9 cellular contexts compared by ENCODE assay signal in genomic region chr2:203811491-203812221, GRCh38. TPM values are rescaled to one million over a fixed set of nuclear protein-coding genes. Genes with fewer than 3 reads are reported as not detected.
DNase-seq lines count a peak whose midpoint lies in the region; ATAC-seq, FAIRE-seq and TF ChIP-seq lines count a peak whose summit lies in the region.
"Had no signal": no experiment of that assay in that cellular context is flagged by ENCODE, and none has a peak within 500 bp of the region (broad histone marks: within the 10 kb centered on the region; RNA-seq: fewer than 3 reads in every experiment).

No MANE protein-coding gene starts in this region.

- CTCF ChIA-PET in activated CD4-positive, alpha-beta memory T cell treated with anti-CD3 and anti-CD28 coated beads for 36 hours (lab: Charles Lee), result interaction anchor here (0.6 to 6.9 kb wide), 17 partner anchors 8 to 325 kb away, joined by 3 to 75 read pairs (median 4); no protein-coding TSS in a partner anchor
- CTCF ChIA-PET in endothelial cell of umbilical vein (lab: Charles Lee), result interaction anchor here (0.6 to 1.0 kb wide), 8 partner anchors 9 to 331 kb away, joined by 3 to 7 read pairs (median 3); no protein-coding TSS in a partner anchor

- H3K79me2 ChIP-seq in Loucy (ENCODE audit: insufficient read depth, low read length) (no peaks in the 10 kb centered on the region), endothelial cell of umbilical vein (ENCODE audit: control insufficient read depth, insufficient read depth, low read length) (no peaks in the 10 kb centered on the region)

- peak overlapping the region; percentile 51 for H3K4me3 Mint-ChIP-seq in activated CD4-positive, alpha-beta memory T cell treated with anti-CD3 and anti-CD28 coated beads for 36 hours

- no peaks in the 10 kb centered on the region for H3K36me3 Mint-ChIP-seq in activated CD4-positive, alpha-beta memory T cell treated with anti-CD3 and anti-CD28 coated beads for 36 hours

- H3K9me3 ChIP-seq in Loucy (ENCODE audit: insufficient read depth, low read depth, low read length) (no peaks in the 10 kb centered on the region), endothelial cell of umbilical vein (replicated peaks; ENCODE audit: control insufficient read depth, insufficient read depth, low read length) (no peaks in the 10 kb centered on the region), aorta (ENCODE audit: control insufficient read depth, low read length) (no peaks in the 10 kb centered on the region)

- peaks cover 85% of the 10 kb centered on the region for H3K4me1 Mint-ChIP-seq in activated CD4-positive, alpha-beta memory T cell treated with anti-CD3 and anti-CD28 coated beads for 36 hours (ENCODE audit: low read depth)

- H3K27me3 Mint-ChIP-seq in activated CD4-positive, alpha-beta memory T cell treated with anti-CD3 and anti-CD28 coated beads for 36 hours, result no peaks in the 10 kb centered on the region

- TF ChIP-seq POLR2A in endothelial cell of umbilical vein (IDR thresholded peaks at IDR 0.05; ENCODE audit: low read depth, low read length), result peak; percentile 47

- no peaks in the 10 kb centered on the region; the same call in 1 of the 2 replicates for H3F3A ChIP-seq in Loucy (ENCODE audit: low read depth)

- peak; percentile 58 for ATAC-seq in omental fat pad (ENCODE audit: low FRiP score)
- peak; percentile 60 for ATAC-seq in aorta (ENCODE audit: low FRiP score)

- H3K9ac ChIP-seq in Loucy (ENCODE audit: low read depth, low read length, poor library complexity, severe bottlenecking), result peak overlapping the region; percentile 1
- peak overlapping the region; percentile 36 for H3K9ac ChIP-seq in endothelial cell of umbilical vein (replicated peaks; ENCODE audit: extremely low read depth, insufficient read depth, low read length)

- H3K27ac Mint-ChIP-seq in activated CD4-positive, alpha-beta memory T cell treated with anti-CD3 and anti-CD28 coated beads for 36 hours, result peak overlapping the region; percentile 91

- H2AFZ ChIP-seq in Loucy (ENCODE audit: low read length) (peak overlapping the region; percentile 65), endothelial cell of umbilical vein (ENCODE audit: low read depth, low read length) (peak overlapping the region; percentile 14)

- H3K27ac ChIP-seq in endothelial cell of umbilical vein (ENCODE audit: insufficient read depth, low read depth, low read length) (peak overlapping the region; percentile 75), aorta (ENCODE audit: low read depth in 1 of 2, low read length in 2 of 2) (no peak overlapping the region)
- H3K27ac ChIP-seq: 22Rv1 had no signal

- H3K27me3 ChIP-seq in Loucy (ENCODE audit: insufficient read depth, low read length, poor library complexity, severe bottlenecking) (no peaks in the 10 kb centered on the region), endothelial cell of umbilical vein (ENCODE audit: control insufficient read depth in 2 of 2, insufficient read depth in 2 of 2, low read length in 2 of 2) (peaks cover 0 to 5% of the 10 kb centered on the region in 2 experiments), aorta (ENCODE audit: control insufficient read depth in 1 of 2, insufficient read depth in 2 of 2, low read length in 1 of 2) (no peaks in the 10 kb centered on the region)

- H3K36me3 ChIP-seq in Loucy (ENCODE audit: insufficient read depth, low read length), result no peaks in the 10 kb centered on the region
- H3K36me3 ChIP-seq in endothelial cell of umbilical vein (ENCODE audit: control insufficient read depth in 2 of 2, extremely low read depth in 1 of 2, insufficient read depth in 2 of 2, low read length in 2 of 2), result no peaks in the 10 kb centered on the region
- H3K36me3 ChIP-seq in aorta (ENCODE audit: control insufficient read depth in 1 of 2, insufficient read depth in 2 of 2, low read length in 1 of 2), result no peaks in the 10 kb centered on the region

- TSS peak; percentile 90 for BruUV-seq in endothelial cell of umbilical vein (replicated peaks; lab: Mats Ljungman, UMichigan)

- dilution Hi-C loops in endothelial cell of umbilical vein (cut with MboI; ENCODE audit: extremely low pct_ligation_motif_present, low sequenced_read_pairs), result no loop called here

- H3K9me3 Mint-ChIP-seq in activated CD4-positive, alpha-beta memory T cell treated with anti-CD3 and anti-CD28 coated beads for 36 hours, result no peaks in the 10 kb centered on the region

- intact Hi-C loops in activated CD4-positive, alpha-beta memory T cell treated with anti-CD3 and anti-CD28 coated beads for 36 hours (cut with micrococcal nuclease), result loop anchor here (1.0 to 10.0 kb wide), 10 partner anchors 9 to 1177 kb away; partner anchors contain the start of genes ABI2, CARF, FAM117B and RAPH1
- intact Hi-C loops in endothelial cell of umbilical vein (cut with micrococcal nuclease) (loop anchor here (1.0 to 10.0 kb wide), 5 partner anchors 24 to 484 kb away; partner anchors contain the start of genes ABI2 and RAPH1), aorta (cut with DNase I) (loop anchor here in 1 of 2 donors (10.0 kb wide), 1 partner anchor 93 kb away; no protein-coding TSS in a partner anchor)

- no peaks in the 10 kb centered on the region for H3K9me2 ChIP-seq in Loucy (replicated peaks; ENCODE audit: low read depth, low read length)

- POLR2A ChIA-PET in activated CD4-positive, alpha-beta memory T cell treated with anti-CD3 and anti-CD28 coated beads for 36 hours (lab: Charles Lee), result interaction anchor here (0.7 to 2.5 kb wide), 24 partner anchors 8 to 573 kb away, joined by 3 to 25 read pairs (median 7); partner anchors contain the start of genes CD28, CTLA4 and CYP20A1
- POLR2A ChIA-PET in endothelial cell of umbilical vein (lab: Charles Lee), result no interaction called here

- FAIRE-seq in endothelial cell of umbilical vein (lab: Jason Lieb, UNC), result peak; percentile 83

- WGBS in aorta, 2 donors, result 61 to 67% methylated on average over 9 of the region's 9 CpGs

- H3K9me1 ChIP-seq in endothelial cell of umbilical vein (replicated peaks; ENCODE audit: control insufficient read depth, extremely low read depth, insufficient read depth, low read length), result no peaks in the 10 kb centered on the region

- H3K4me2 ChIP-seq in Loucy (ENCODE audit: low read depth, low read length, poor library complexity, severe bottlenecking) (peak overlapping the region; percentile 53), endothelial cell of umbilical vein (ENCODE audit: insufficient read depth, low read length) (peak overlapping the region; percentile 39)

- TF ChIP-seq CTCF in Loucy (conservative IDR thresholded peaks at IDR 0.05; ENCODE audit: low read length) (no peak), endothelial cell of umbilical vein (IDR thresholded peaks at IDR 0.05; ENCODE audit: extremely low read depth in 1 of 2, insufficient read depth in 1 of 2, low read depth in 1 of 2, low read length in 2 of 2) (no peak), omental fat pad (IDR thresholded peaks at IDR 0.05) (no peak)

- peak; percentile 77 for DNase-seq in NK-92 treated with Interleukin-12 subunit alpha and Interleukin-12 subunit beta, amount 100 ng/mL, for 24 hours (lab: John Stamatoyannopoulos, UW)
- DNase-seq in NK-92 (lab: John Stamatoyannopoulos, UW; ENCODE audit: unreplicated experiment), result no peak
- peak; percentile 90 for DNase-seq in activated CD4-positive, alpha-beta memory T cell treated with anti-CD3 and anti-CD28 coated beads for 36 hours
- DNase-seq in endothelial cell of umbilical vein (ENCODE audit: low read depth, low spot score), result peak; percentile 83
- peak; percentile 61 for DNase-seq in omental fat pad (ENCODE audit: low spot score)
- peak; percentile 88 to 93 for DNase-seq in aorta
- no peak for DNase-seq in HuH-7.5 (ENCODE audit: low spot score)

- no peaks in the 10 kb centered on the region for H4K20me1 ChIP-seq in Loucy (ENCODE audit: insufficient read depth, low read length, poor library complexity, severe bottlenecking)
- H4K20me1 ChIP-seq in endothelial cell of umbilical vein (replicated peaks; ENCODE audit: control insufficient read depth, extremely low read depth, insufficient read depth, low read length), result no peaks in the 10 kb centered on the region

- H3K4me3 ChIP-seq in Loucy (ENCODE audit: low read length, poor library complexity, severe bottlenecking), result peak overlapping the region; percentile 12
- no peak overlapping the region for H3K4me3 ChIP-seq in endothelial cell of umbilical vein (replicated peaks in 1 of 3; ENCODE audit: insufficient read depth in 1 of 3, low read depth in 1 of 3, low read length in 3 of 3)
- no peak overlapping the region for H3K4me3 ChIP-seq in aorta (ENCODE audit: low read length in 2 of 2)

- H3K4me1 ChIP-seq in Loucy (ENCODE audit: insufficient read depth, low read length, poor library complexity, severe bottlenecking), result peaks cover 54% of the 10 kb centered on the region
- H3K4me1 ChIP-seq in endothelial cell of umbilical vein (ENCODE audit: control insufficient read depth, extremely low read depth, insufficient read depth, low read length), result peaks cover 58% of the 10 kb centered on the region
- peaks cover 0 to 2% of the 10 kb centered on the region in 2 donors for H3K4me1 ChIP-seq in aorta (ENCODE audit: control insufficient read depth in 1 of 2, insufficient read depth in 2 of 2, low read length in 2 of 2)

TF ChIP-seq in endothelial cell of umbilical vein, 7 proteins besides CTCF, POLR2A, EP300 and RAD21 (continues in another document):
- TF ChIP-seq GATA2 (IDR thresholded peaks at IDR 0.05; ENCODE audit: insufficient read depth, insufficient read length, low read depth, low read length) (peak; percentile 81), MAX (IDR thresholded peaks at IDR 0.05; ENCODE audit: insufficient read depth, insufficient read length) (no peak), POLR2AphosphoS5 (IDR thresholded peaks at IDR 0.05; ENCODE audit: insufficient read depth, low read depth, low read length) (peak; percentile 97), JUN (IDR thresholded peaks at IDR 0.05; ENCODE audit: borderline replicate concordance, insufficient read depth, insufficient read length, low read depth) (peak; percentile 92), MYC (IDR thresholded peaks at IDR 0.05; ENCODE audit: low read depth, low read length) (peak; percentile 7)

RNA-seq across cellular contexts. Expression of gene CTLA4, which starts 55.9 kb away (rescaled TPM):
- total RNA-seq in activated CD4-positive, alpha-beta memory T cell treated with anti-CD3 and anti-CD28 coated beads for 36 hours, result 100 to 1,000 TPM; 245 to 254 TPM
- not detected in 2 replicates for total RNA-seq in endothelial cell of umbilical vein
- not detected in 2 replicates for polyA plus RNA-seq in endothelial cell of umbilical vein
- polyA plus RNA-seq in endothelial cell of umbilical vein (2011; cell fraction: cytosol; rRNA removed), result not detected in 2 replicates
- not detected in 2 replicates for polyA plus RNA-seq in endothelial cell of umbilical vein (2011; cell fraction: nucleus; rRNA removed)
- polyA plus RNA-seq in endothelial cell of umbilical vein (2012), result not detected in 2 replicates
- not detected in 2 replicates for polyA minus RNA-seq in endothelial cell of umbilical vein
- polyA minus RNA-seq in endothelial cell of umbilical vein (2011; cell fraction: cytosol; rRNA and poly(A)+ RNA removed), result not detected
- not detected in 2 replicates for polyA minus RNA-seq in endothelial cell of umbilical vein (2011; cell fraction: nucleus; rRNA and poly(A)+ RNA removed)
- 1 to 10 TPM in 3 of 4 donors, not detected in 1; 2.0 to 4.7 (median 2.3) TPM for total RNA-seq in omental fat pad
- 1 to 10 TPM in 1 of 2 donors, under 1 TPM in 1; 0.30 to 1.8 TPM for total RNA-seq in aorta
- not detected for polyA plus RNA-seq in aorta

Comparison
In these comparisons a context has a peak if more than half of its experiments do, and no peak if none do; other contexts are left out.
1. DNase-seq: peak in NK-92 treated with Interleukin-12 subunit alpha and Interleukin-12 subunit beta, amount 100 ng/mL, for 24 hours (single experiment), activated CD4-positive, alpha-beta memory T cell treated with anti-CD3 and anti-CD28 coated beads for 36 hours (single experiment), endothelial cell of umbilical vein (single experiment), omental fat pad (single experiment) and aorta (2 of 2); none in NK-92 (single experiment) and HuH-7.5 (single experiment).
2. RNA of gene CTLA4, which starts 55.9 kb away (total RNA-seq): 245 to 254 TPM in activated CD4-positive, alpha-beta memory T cell treated with anti-CD3 and anti-CD28 coated beads for 36 hours; 2.0 to 4.7 TPM in omental fat pad, 0.30 to 1.8 TPM in aorta and not detected in endothelial cell of umbilical vein; every median in the first group is over 10 times any median in the second.